Comparison of ENCODE assay signal across 1 cellular context in the genomic region with DNA sequence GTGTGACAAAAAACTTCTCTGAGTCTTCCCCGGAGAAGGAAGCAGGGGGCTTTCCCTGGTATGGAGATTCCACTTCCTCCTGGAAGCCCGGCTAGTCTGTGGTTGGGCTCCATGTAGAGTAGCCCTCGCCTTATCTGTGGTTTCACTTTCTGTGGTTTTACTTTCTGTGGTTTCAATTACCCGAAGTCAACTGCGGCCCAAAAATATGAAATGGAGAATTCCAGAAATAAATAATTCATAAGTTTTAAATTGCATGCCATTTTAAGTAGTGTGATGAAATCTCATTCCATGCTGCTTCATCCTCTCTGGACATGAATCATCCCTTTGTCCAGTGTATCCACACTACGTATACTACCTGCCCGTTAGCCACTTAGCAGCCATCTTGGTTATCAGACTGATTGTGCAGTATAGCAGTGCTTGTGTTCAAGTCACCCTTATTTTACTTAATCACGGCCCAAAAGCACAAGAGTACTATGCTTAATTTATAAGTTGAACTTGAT.
TF ChIP-seq lines count a peak whose summit lies in the region.

No MANE protein-coding gene starts in this region.

TF ChIP-seq in K562, 482 proteins besides CTCF, POLR2A, EP300 and RAD21 (continued from another document and continues in another):
- TF ChIP-seq TAL1 (IDR thresholded peaks at IDR 0.05) (no peak), CBX3 (IDR thresholded peaks at IDR 0.05; ENCODE audit: borderline replicate concordance in 1 of 2, low read length in 2 of 2) (no peak), ARID2 (IDR thresholded peaks at IDR 0.05) (no peak), CEBPB (tag; IDR thresholded peaks at IDR 0.05) (0 out of 2 replicates have a peak, but pooled peaks have one; percentile 18), YBX1 (IDR thresholded peaks at IDR 0.05) (no peak), NCOA1 (IDR thresholded peaks at IDR 0.05; ENCODE audit: low read depth) (no peak), PTBP1 (IDR thresholded peaks at IDR 0.05; ENCODE audit: low read depth, low read length) (no peak), ATF7 (IDR thresholded peaks at IDR 0.05) (peak; percentile 36; the same call in 1 of the 2 replicates), GABPB1 (CRISPR knock-in tag; IDR thresholded peaks at IDR 0.05) (no peak), SIN3B (IDR thresholded peaks at IDR 0.05; ENCODE audit: low read depth) (no peak), JUN (IDR thresholded peaks at IDR 0.05; ENCODE audit: borderline replicate concordance, low read depth, low read length) (no peak), JUN (CRISPR knock-in tag; IDR thresholded peaks at IDR 0.05; ENCODE audit: borderline replicate concordance) (no peak), HNRNPH1 (optimal IDR thresholded peaks at IDR 0.05; ENCODE audit: low read depth, low read length) (no peak), GATAD2A (IDR thresholded peaks at IDR 0.05) (no peak), KDM4B (IDR thresholded peaks at IDR 0.05; ENCODE audit: borderline replicate concordance in 2 of 2, low read depth in 1 of 2) (no peak), SREBF2 (CRISPR knock-in tag; IDR thresholded peaks at IDR 0.05) (no peak), ZBTB9 (CRISPR knock-in tag; IDR thresholded peaks at IDR 0.05) (peak; percentile 98), HNRNPL (IDR thresholded peaks at IDR 0.05; ENCODE audit: low read depth, low read length) (no peak), ZNF592 (IDR thresholded peaks at IDR 0.05) (peak; percentile 81), SRSF1 (IDR thresholded peaks at IDR 0.05; ENCODE audit: low read depth, low read length) (no peak), ZNF282 (CRISPR knock-in tag; IDR thresholded peaks at IDR 0.05) (no peak), HCFC1 (IDR thresholded peaks at IDR 0.05; ENCODE audit: low read depth, low read length) (no peak), FIP1L1 (IDR thresholded peaks at IDR 0.05; ENCODE audit: low read depth, low read length, poor library complexity, severe bottlenecking) (no peak), HES1 (IDR thresholded peaks at IDR 0.05; ENCODE audit: low read depth) (no peak), LCOR (CRISPR knock-in tag; IDR thresholded peaks at IDR 0.05) (no peak), ZNF384 (IDR thresholded peaks at IDR 0.05; ENCODE audit: low read depth, low read length) (no peak), ZBTB5 (IDR thresholded peaks at IDR 0.05) (no peak), SMARCE1 (IDR thresholded peaks at IDR 0.05) (peak; percentile 61; the same call in 1 of the 2 replicates), GMEB1 (CRISPR knock-in tag; IDR thresholded peaks at IDR 0.05) (peak; percentile 52; the same call in 1 of the 2 replicates), NFYB (IDR thresholded peaks at IDR 0.05; ENCODE audit: extremely low read depth, insufficient read length) (no peak), ZFX (CRISPR knock-in tag; IDR thresholded peaks at IDR 0.05) (no peak), PPARD (CRISPR knock-in tag; IDR thresholded peaks at IDR 0.05) (no peak), ZNF274 (IDR thresholded peaks at IDR 0.05; ENCODE audit: borderline replicate concordance, low read depth, low read length) (no peak), ARID3B (CRISPR knock-in tag; IDR thresholded peaks at IDR 0.05; ENCODE audit: borderline replicate concordance) (no peak), MIER1 (IDR thresholded peaks at IDR 0.05; ENCODE audit: low read depth) (no peak), SIRT6 (IDR thresholded peaks at IDR 0.05; ENCODE audit: low read depth, low read length) (no peak), RUNX1 (IDR thresholded peaks at IDR 0.05; ENCODE audit: low read depth) (peak; percentile 62; the same call in 1 of the 2 replicates), STAG1 (CRISPR knock-in tag; IDR thresholded peaks at IDR 0.05; ENCODE audit: borderline replicate concordance) (no peak), HDAC2 (IDR thresholded peaks at IDR 0.05) (no peak), RBM14 (IDR thresholded peaks at IDR 0.05; ENCODE audit: borderline replicate concordance, insufficient read depth, low read depth, low read length) (no peak), ZNF140 (CRISPR knock-in tag; IDR thresholded peaks at IDR 0.05) (no peak; the same call in 1 of the 2 replicates), U2AF1 (optimal IDR thresholded peaks at IDR 0.05; ENCODE audit: low read depth, low read length) (no peak), ZNF184 (CRISPR knock-in tag; IDR thresholded peaks at IDR 0.05) (no peak), NUFIP1 (IDR thresholded peaks at IDR 0.05; ENCODE audit: partially characterized antibody) (no peak)
- TF ChIP-seq, protein P1, sequence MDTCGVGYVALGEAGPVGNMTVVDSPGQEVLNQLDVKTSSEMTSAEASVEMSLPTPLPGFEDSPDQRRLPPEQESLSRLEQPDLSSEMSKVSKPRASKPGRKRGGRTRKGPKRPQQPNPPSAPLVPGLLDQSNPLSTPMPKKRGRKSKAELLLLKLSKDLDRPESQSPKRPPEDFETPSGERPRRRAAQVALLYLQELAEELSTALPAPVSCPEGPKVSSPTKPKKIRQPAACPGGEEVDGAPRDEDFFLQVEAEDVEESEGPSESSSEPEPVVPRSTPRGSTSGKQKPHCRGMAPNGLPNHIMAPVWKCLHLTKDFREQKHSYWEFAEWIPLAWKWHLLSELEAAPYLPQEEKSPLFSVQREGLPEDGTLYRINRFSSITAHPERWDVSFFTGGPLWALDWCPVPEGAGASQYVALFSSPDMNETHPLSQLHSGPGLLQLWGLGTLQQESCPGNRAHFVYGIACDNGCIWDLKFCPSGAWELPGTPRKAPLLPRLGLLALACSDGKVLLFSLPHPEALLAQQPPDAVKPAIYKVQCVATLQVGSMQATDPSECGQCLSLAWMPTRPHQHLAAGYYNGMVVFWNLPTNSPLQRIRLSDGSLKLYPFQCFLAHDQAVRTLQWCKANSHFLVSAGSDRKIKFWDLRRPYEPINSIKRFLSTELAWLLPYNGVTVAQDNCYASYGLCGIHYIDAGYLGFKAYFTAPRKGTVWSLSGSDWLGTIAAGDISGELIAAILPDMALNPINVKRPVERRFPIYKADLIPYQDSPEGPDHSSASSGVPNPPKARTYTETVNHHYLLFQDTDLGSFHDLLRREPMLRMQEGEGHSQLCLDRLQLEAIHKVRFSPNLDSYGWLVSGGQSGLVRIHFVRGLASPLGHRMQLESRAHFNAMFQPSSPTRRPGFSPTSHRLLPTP (IDR thresholded peaks at IDR 0.05; ENCODE audit: borderline replicate concordance, extremely low read depth, insufficient read length): no peak
- TF ChIP-seq, protein P2, sequence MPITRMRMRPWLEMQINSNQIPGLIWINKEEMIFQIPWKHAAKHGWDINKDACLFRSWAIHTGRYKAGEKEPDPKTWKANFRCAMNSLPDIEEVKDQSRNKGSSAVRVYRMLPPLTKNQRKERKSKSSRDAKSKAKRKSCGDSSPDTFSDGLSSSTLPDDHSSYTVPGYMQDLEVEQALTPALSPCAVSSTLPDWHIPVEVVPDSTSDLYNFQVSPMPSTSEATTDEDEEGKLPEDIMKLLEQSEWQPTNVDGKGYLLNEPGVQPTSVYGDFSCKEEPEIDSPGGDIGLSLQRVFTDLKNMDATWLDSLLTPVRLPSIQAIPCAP (CRISPR knock-in tag; IDR thresholded peaks at IDR 0.05; ENCODE audit: borderline replicate concordance): no peak
- TF ChIP-seq, protein P3, sequence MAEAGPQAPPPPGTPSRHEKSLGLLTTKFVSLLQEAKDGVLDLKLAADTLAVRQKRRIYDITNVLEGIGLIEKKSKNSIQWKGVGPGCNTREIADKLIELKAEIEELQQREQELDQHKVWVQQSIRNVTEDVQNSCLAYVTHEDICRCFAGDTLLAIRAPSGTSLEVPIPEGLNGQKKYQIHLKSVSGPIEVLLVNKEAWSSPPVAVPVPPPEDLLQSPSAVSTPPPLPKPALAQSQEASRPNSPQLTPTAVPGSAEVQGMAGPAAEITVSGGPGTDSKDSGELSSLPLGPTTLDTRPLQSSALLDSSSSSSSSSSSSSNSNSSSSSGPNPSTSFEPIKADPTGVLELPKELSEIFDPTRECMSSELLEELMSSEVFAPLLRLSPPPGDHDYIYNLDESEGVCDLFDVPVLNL (CRISPR knock-in tag; IDR thresholded peaks at IDR 0.05; ENCODE audit: low read depth): no peak
